8 cellular contexts compared by ENCODE assay signal in genomic region chrX:65528705-65529340, GRCh38. TPM values are rescaled to one million over a fixed set of nuclear protein-coding genes. Genes with fewer than 3 reads are reported as not detected.
A peak's percentile ranks its signal among the peaks of the same experiment; 100 is the strongest.
DNase-seq lines count a peak whose midpoint lies in the region; ATAC-seq and TF ChIP-seq lines count a peak whose summit lies in the region.

No MANE protein-coding gene starts in this region.

- in situ Hi-C loops in KBM-7 (cut with MboI; ENCODE audit: low pct_unique_long_range_greater_than_20kb, low sequenced_read_pairs): no loop called here

- H3K36me3 Mint-ChIP-seq in WTC11: peaks cover 27% of the 10 kb centered on the region
- H3K36me3 Mint-ChIP-seq in chondrocyte (ENCODE audit: low read depth): peaks cover 3% of the 10 kb centered on the region
- peaks cover 14 to 22% of the 10 kb centered on the region in 2 donors for H3K36me3 Mint-ChIP-seq in stimulated activated naive B cell treated with anti-CD40 and anti-IgM and Interleukin-4, amounts not matched to agents 10 μg/mL and 1 μg/mL and 100 μg/mL, for 72 hours

- H3K4me3 ChIP-seq in BJ (ENCODE audit: low read depth, low read length): no peak overlapping the region

- H3K4me1 Mint-ChIP-seq in WTC11 (peaks cover 9% of the 10 kb centered on the region), chondrocyte (ENCODE audit: low read depth) (peaks cover 15% of the 10 kb centered on the region)
- H3K4me1 Mint-ChIP-seq in stimulated activated naive B cell treated with anti-CD40 and anti-IgM and Interleukin-4, amounts not matched to agents 10 μg/mL and 1 μg/mL and 100 μg/mL, for 72 hours: peaks cover 14% of the 10 kb centered on the region in 2 donors

- CTCF ChIA-PET in BJ (lab: Yijun Ruan, JAX) (interaction anchor here (0.6 to 2.0 kb wide), 6 partner anchors 11 to 494 kb away, joined by 3 to 7 read pairs (median 3); partner anchors contain the start of gene ZC3H12B), WTC11 (lab: Charles Lee) (interaction anchor here (0.7 to 1.6 kb wide), 13 partner anchors 12 to 1133 kb away, joined by 3 to 6 read pairs (median 3); partner anchors contain the start of genes MTMR8 and ZC3H12B)

- ATAC-seq in GM18867 (IDR thresholded peaks at IDR 0.05; ENCODE audit: unreplicated experiment) (peak; percentile 63), WTC11 (peak; percentile 83)
- ATAC-seq in stimulated activated naive B cell treated with anti-CD40 and anti-IgM and Interleukin-4, amounts not matched to agents 10 μg/mL and 1 μg/mL and 100 μg/mL, for 72 hours (replicated peaks): peak; percentile 33 to 68

- H3K27me3 ChIP-seq in BJ (ENCODE audit: control insufficient read depth, insufficient read depth, low read length): no peaks in the 10 kb centered on the region

- peaks cover 7% of the 10 kb centered on the region for H3K36me3 ChIP-seq in BJ (ENCODE audit: control insufficient read depth, insufficient read depth, low read length)

- no peak overlapping the region for H3K4me3 Mint-ChIP-seq in WTC11
- H3K4me3 Mint-ChIP-seq in chondrocyte (ENCODE audit: unreplicated experiment): no peak overlapping the region
- no peak overlapping the region for H3K4me3 Mint-ChIP-seq in stimulated activated naive B cell treated with anti-CD40 and anti-IgM and Interleukin-4, amounts not matched to agents 10 μg/mL and 1 μg/mL and 100 μg/mL, for 72 hours

- TF ChIP-seq CTCF in BJ (IDR thresholded peaks at IDR 0.05; ENCODE audit: insufficient read depth, low read depth, low read length): peak; percentile 92
- TF ChIP-seq CTCF in WTC11 (IDR thresholded peaks at IDR 0.05): peak; percentile 87
- TF ChIP-seq CTCF in chondrocyte (IDR thresholded peaks at IDR 0.05): peak; percentile 90

- POLR2A ChIA-PET in BJ (lab: Charles Lee) (no interaction called here), WTC11 (lab: Charles Lee) (no interaction called here)

- H3K27me3 Mint-ChIP-seq in WTC11 (ENCODE audit: low read depth) (no peaks in the 10 kb centered on the region), chondrocyte (ENCODE audit: low read depth) (no peaks in the 10 kb centered on the region)
- peaks cover 0 to 8% of the 10 kb centered on the region in 2 donors for H3K27me3 Mint-ChIP-seq in stimulated activated naive B cell treated with anti-CD40 and anti-IgM and Interleukin-4, amounts not matched to agents 10 μg/mL and 1 μg/mL and 100 μg/mL, for 72 hours

- no peaks in the 10 kb centered on the region for H3K9me3 Mint-ChIP-seq in WTC11
- peaks cover 8% of the 10 kb centered on the region for H3K9me3 Mint-ChIP-seq in chondrocyte (ENCODE audit: low read depth)
- H3K9me3 Mint-ChIP-seq in stimulated activated naive B cell treated with anti-CD40 and anti-IgM and Interleukin-4, amounts not matched to agents 10 μg/mL and 1 μg/mL and 100 μg/mL, for 72 hours: no peaks in the 10 kb centered on the region

- DNase-seq in BJ (ENCODE audit: low read depth) (no peak), KBM-7 (peak; percentile 76), WTC11 (ENCODE audit: low spot score) (peak; percentile 71), chondrocyte (ENCODE audit: low spot score) (no peak), medulla oblongata (ENCODE audit: extremely low spot score) (peak; percentile 13), SKM-1 treated with dmso at 0.1 percent for 144 hours (lab: John Stamatoyannopoulos, UW; ENCODE audit: unreplicated experiment) (no peak)
- DNase-seq in stimulated activated naive B cell treated with anti-CD40 and anti-IgM and Interleukin-4, amounts not matched to agents 10 μg/mL and 1 μg/mL and 100 μg/mL, for 72 hours: peak; percentile 20

- H3K27ac Mint-ChIP-seq in WTC11: no peak overlapping the region
- no peak overlapping the region for H3K27ac Mint-ChIP-seq in chondrocyte (ENCODE audit: unreplicated experiment)
- H3K27ac Mint-ChIP-seq in stimulated activated naive B cell treated with anti-CD40 and anti-IgM and Interleukin-4, amounts not matched to agents 10 μg/mL and 1 μg/mL and 100 μg/mL, for 72 hours: no peak overlapping the region

TF ChIP-seq in WTC11, 78 proteins besides CTCF, POLR2A, EP300 and RAD21 (continues in another document):
- TF ChIP-seq CREB1 (CRISPR knock-in tag; IDR thresholded peaks at IDR 0.05) (no peak), IRF1 (CRISPR knock-in tag; IDR thresholded peaks at IDR 0.05) (no peak), USF2 (CRISPR knock-in tag; IDR thresholded peaks at IDR 0.05) (no peak), ZBTB43 (CRISPR knock-in tag; IDR thresholded peaks at IDR 0.05) (no peak), ATF1 (CRISPR knock-in tag; IDR thresholded peaks at IDR 0.05) (no peak), JUN (CRISPR knock-in tag; IDR thresholded peaks at IDR 0.05) (no peak), ESRRA (CRISPR knock-in tag; IDR thresholded peaks at IDR 0.05; ENCODE audit: borderline replicate concordance) (no peak), AR (CRISPR knock-in tag; IDR thresholded peaks at IDR 0.05) (no peak)
- TF ChIP-seq, protein P1, sequence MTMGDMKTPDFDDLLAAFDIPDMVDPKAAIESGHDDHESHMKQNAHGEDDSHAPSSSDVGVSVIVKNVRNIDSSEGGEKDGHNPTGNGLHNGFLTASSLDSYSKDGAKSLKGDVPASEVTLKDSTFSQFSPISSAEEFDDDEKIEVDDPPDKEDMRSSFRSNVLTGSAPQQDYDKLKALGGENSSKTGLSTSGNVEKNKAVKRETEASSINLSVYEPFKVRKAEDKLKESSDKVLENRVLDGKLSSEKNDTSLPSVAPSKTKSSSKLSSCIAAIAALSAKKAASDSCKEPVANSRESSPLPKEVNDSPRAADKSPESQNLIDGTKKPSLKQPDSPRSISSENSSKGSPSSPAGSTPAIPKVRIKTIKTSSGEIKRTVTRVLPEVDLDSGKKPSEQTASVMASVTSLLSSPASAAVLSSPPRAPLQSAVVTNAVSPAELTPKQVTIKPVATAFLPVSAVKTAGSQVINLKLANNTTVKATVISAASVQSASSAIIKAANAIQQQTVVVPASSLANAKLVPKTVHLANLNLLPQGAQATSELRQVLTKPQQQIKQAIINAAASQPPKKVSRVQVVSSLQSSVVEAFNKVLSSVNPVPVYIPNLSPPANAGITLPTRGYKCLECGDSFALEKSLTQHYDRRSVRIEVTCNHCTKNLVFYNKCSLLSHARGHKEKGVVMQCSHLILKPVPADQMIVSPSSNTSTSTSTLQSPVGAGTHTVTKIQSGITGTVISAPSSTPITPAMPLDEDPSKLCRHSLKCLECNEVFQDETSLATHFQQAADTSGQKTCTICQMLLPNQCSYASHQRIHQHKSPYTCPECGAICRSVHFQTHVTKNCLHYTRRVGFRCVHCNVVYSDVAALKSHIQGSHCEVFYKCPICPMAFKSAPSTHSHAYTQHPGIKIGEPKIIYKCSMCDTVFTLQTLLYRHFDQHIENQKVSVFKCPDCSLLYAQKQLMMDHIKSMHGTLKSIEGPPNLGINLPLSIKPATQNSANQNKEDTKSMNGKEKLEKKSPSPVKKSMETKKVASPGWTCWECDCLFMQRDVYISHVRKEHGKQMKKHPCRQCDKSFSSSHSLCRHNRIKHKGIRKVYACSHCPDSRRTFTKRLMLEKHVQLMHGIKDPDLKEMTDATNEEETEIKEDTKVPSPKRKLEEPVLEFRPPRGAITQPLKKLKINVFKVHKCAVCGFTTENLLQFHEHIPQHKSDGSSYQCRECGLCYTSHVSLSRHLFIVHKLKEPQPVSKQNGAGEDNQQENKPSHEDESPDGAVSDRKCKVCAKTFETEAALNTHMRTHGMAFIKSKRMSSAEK (CRISPR knock-in tag; IDR thresholded peaks at IDR 0.05; ENCODE audit: borderline replicate concordance): no peak

RNA-seq across cellular contexts. Expression of gene LAS1L, which starts 5.8 kb away (rescaled TPM):
- polyA plus RNA-seq in BJ (2011; rRNA removed): 19.3 and 22.3 TPM in 2 replicates
- 10.0 and 11.3 TPM in 2 replicates for polyA minus RNA-seq in BJ (2011; rRNA and poly(A)+ RNA removed)
- total RNA-seq in WTC11 (2021): 61.4 to 65.1 TPM (median 64.9 TPM) in 3 replicates
- total RNA-seq in chondrocyte: 18.2 to 30.0 TPM (median 18.5 TPM) in 3 replicates

Comparison
In these comparisons a context has a peak if more than half of its experiments do, and no peak if none do; other contexts are left out.
1. DNase-seq: peak in KBM-7 (single experiment), WTC11 (single experiment), medulla oblongata (single experiment) and stimulated activated naive B cell treated with anti-CD40 and anti-IgM and Interleukin-4, amounts not matched to agents 10 μg/mL and 1 μg/mL and 100 μg/mL, for 72 hours (single experiment); none in BJ (single experiment), chondrocyte (single experiment) and SKM-1 treated with dmso at 0.1 percent for 144 hours (single experiment).
2. Peak in every context shown above with its lines, with median percentiles within 50 percentile points of each other: CTCF ChIP-seq and ATAC-seq.